Comparison of ENCODE assay signal across 8 cellular contexts in genomic region chr2:47402555-47402804, GRCh38. TPM values are rescaled to one million over a fixed set of nuclear protein-coding genes. Genes with fewer than 3 reads are reported as not detected.
DNase-seq lines count a peak whose midpoint lies in the region; ATAC-seq, FAIRE-seq and TF ChIP-seq lines count a peak whose summit lies in the region.

No MANE protein-coding gene starts in this region.

- no peak for DNase-seq in activated CD4-positive, alpha-beta T cell treated with anti-CD3 and anti-CD28 coated beads, Interleukin-2, amount 10 ng/mL, durations not matched to agents 7 days and 5 days
- no peak for DNase-seq in activated CD4-positive, alpha-beta T cell treated with anti-CD3 and anti-CD28 coated beads, Interleukin-2, amount 50 U/mL, for 48 hours
- no peak for DNase-seq in activated naive CD8-positive, alpha-beta T cell treated with anti-CD3 and anti-CD28 coated beads, Interleukin-2, amount 10 ng/mL, durations not matched to agents 7 days and 5 days
- no peak for DNase-seq in kidney
- no peak for DNase-seq in NCI-H524 treated with DMSO at 0.1 percent for 48 hours (lab: John Stamatoyannopoulos, UW)
- DNase-seq in central memory CD4-positive, alpha-beta T cell, result no peak

- H3K27ac ChIP-seq in kidney (ENCODE audit: low read depth in 2 of 2, low read length in 2 of 2), result no peak overlapping the region
- peak overlapping the region; percentile 86 for H3K27ac ChIP-seq in thymus (ENCODE audit: low read depth)

- no peaks in the 10 kb centered on the region for H3K9me3 ChIP-seq in kidney (ENCODE audit: control insufficient read depth in 1 of 2, low read length in 2 of 2)
- H3K9me3 ChIP-seq in thymus (ENCODE audit: control insufficient read depth), result no peaks in the 10 kb centered on the region

- H3K36me3 Mint-ChIP-seq in activated CD4-positive, alpha-beta T cell treated with anti-CD3 and anti-CD28 coated beads, Interleukin-2, amount 10 ng/mL, durations not matched to agents 7 days and 5 days (ENCODE audit: low read depth), result peaks cover 26% of the 10 kb centered on the region
- peaks cover 22% of the 10 kb centered on the region for H3K36me3 Mint-ChIP-seq in activated naive CD8-positive, alpha-beta T cell treated with anti-CD3 and anti-CD28 coated beads, Interleukin-2, amount 10 ng/mL, durations not matched to agents 7 days and 5 days

- peaks cover 35% of the 10 kb centered on the region for H3K4me1 Mint-ChIP-seq in activated CD4-positive, alpha-beta T cell treated with anti-CD3 and anti-CD28 coated beads, Interleukin-2, amount 10 ng/mL, durations not matched to agents 7 days and 5 days
- peaks cover 22% of the 10 kb centered on the region for H3K4me1 Mint-ChIP-seq in activated naive CD8-positive, alpha-beta T cell treated with anti-CD3 and anti-CD28 coated beads, Interleukin-2, amount 10 ng/mL, durations not matched to agents 7 days and 5 days

- FAIRE-seq in kidney (lab: Jason Lieb, UNC), result no peak

- no peak for TF ChIP-seq CTCF in kidney (IDR thresholded peaks at IDR 0.05; ENCODE audit: borderline replicate concordance, extremely low read depth, insufficient read depth)

- H3K27me3 Mint-ChIP-seq in activated CD4-positive, alpha-beta T cell treated with anti-CD3 and anti-CD28 coated beads, Interleukin-2, amount 10 ng/mL, durations not matched to agents 7 days and 5 days, result no peaks in the 10 kb centered on the region
- no peaks in the 10 kb centered on the region for H3K27me3 Mint-ChIP-seq in activated naive CD8-positive, alpha-beta T cell treated with anti-CD3 and anti-CD28 coated beads, Interleukin-2, amount 10 ng/mL, durations not matched to agents 7 days and 5 days

- 5% methylated on average over 8 of the region's 8 CpGs for WGBS in thymus

- CTCF ChIA-PET in activated CD4-positive, alpha-beta T cell treated with anti-CD3 and anti-CD28 coated beads, Interleukin-2, amount 10 ng/mL, durations not matched to agents 7 days and 5 days (lab: Charles Lee), result interaction anchor here (0.5 to 1.9 kb wide), 5 partner anchors 10 to 1729 kb away, joined by 3 to 5 read pairs (median 5); no protein-coding TSS in a partner anchor

- peak overlapping the region; percentile 15 to 62 for H3K9ac ChIP-seq in kidney (ENCODE audit: low read length in 2 of 2)

- H3K4me1 ChIP-seq in kidney (ENCODE audit: control insufficient read depth in 1 of 2, insufficient read depth in 1 of 2, low read depth in 1 of 2, low read length in 2 of 2) (peaks cover 0 to 11% of the 10 kb centered on the region in 2 donors), thymus (ENCODE audit: control insufficient read depth, insufficient read depth, low read length) (peaks cover 9% of the 10 kb centered on the region)

- H3K9me3 Mint-ChIP-seq in activated CD4-positive, alpha-beta T cell treated with anti-CD3 and anti-CD28 coated beads, Interleukin-2, amount 10 ng/mL, durations not matched to agents 7 days and 5 days, result peaks cover 3% of the 10 kb centered on the region
- H3K9me3 Mint-ChIP-seq in activated naive CD8-positive, alpha-beta T cell treated with anti-CD3 and anti-CD28 coated beads, Interleukin-2, amount 10 ng/mL, durations not matched to agents 7 days and 5 days, result peaks cover 2% of the 10 kb centered on the region

- H3K4me3 ChIP-seq in kidney (ENCODE audit: low read length in 2 of 2) (peak overlapping the region; percentile 79 to 93), thymus (ENCODE audit: low read length) (peak overlapping the region; percentile 86)

- POLR2A ChIA-PET in activated CD4-positive, alpha-beta T cell treated with anti-CD3 and anti-CD28 coated beads, Interleukin-2, amount 10 ng/mL, durations not matched to agents 7 days and 5 days (lab: Charles Lee), result interaction anchor here (0.8 kb wide), 1 partner anchor 79 kb away, joined by 3 read pairs; no protein-coding TSS in a partner anchor
- POLR2A ChIA-PET in activated naive CD8-positive, alpha-beta T cell treated with anti-CD3 and anti-CD28 coated beads, Interleukin-2, amount 10 ng/mL, durations not matched to agents 7 days and 5 days (lab: Charles Lee), result interaction anchor here (0.7 to 2.6 kb wide), 9 partner anchors 16 to 1792 kb away, joined by 3 to 15 read pairs (median 3); partner anchors contain the start of genes MSH6 and SRBD1

- H3K36me3 ChIP-seq in kidney (ENCODE audit: control insufficient read depth in 1 of 2, insufficient read depth in 2 of 2, low read length in 2 of 2) (no peaks in the 10 kb centered on the region), thymus (ENCODE audit: control insufficient read depth, insufficient read depth) (peaks cover 5% of the 10 kb centered on the region)

- H3K27ac Mint-ChIP-seq in activated CD4-positive, alpha-beta T cell treated with anti-CD3 and anti-CD28 coated beads, Interleukin-2, amount 10 ng/mL, durations not matched to agents 7 days and 5 days, result peak overlapping the region; percentile 95
- peak overlapping the region; percentile 96 for H3K27ac Mint-ChIP-seq in activated naive CD8-positive, alpha-beta T cell treated with anti-CD3 and anti-CD28 coated beads, Interleukin-2, amount 10 ng/mL, durations not matched to agents 7 days and 5 days

- intact Hi-C loops in kidney (cut with DNase I), result no loop called here

- H3K4me3 Mint-ChIP-seq in activated CD4-positive, alpha-beta T cell treated with anti-CD3 and anti-CD28 coated beads, Interleukin-2, amount 10 ng/mL, durations not matched to agents 7 days and 5 days, result peak overlapping the region; percentile 91
- H3K4me3 Mint-ChIP-seq in activated naive CD8-positive, alpha-beta T cell treated with anti-CD3 and anti-CD28 coated beads, Interleukin-2, amount 10 ng/mL, durations not matched to agents 7 days and 5 days, result peak overlapping the region; percentile 99

- no peaks in the 10 kb centered on the region for H3K27me3 ChIP-seq in thymus (ENCODE audit: control insufficient read depth, insufficient read depth)

- no peak for ATAC-seq in activated naive CD8-positive, alpha-beta T cell treated with anti-CD3 and anti-CD28 coated beads, Interleukin-2, amount 10 ng/mL, durations not matched to agents 7 days and 5 days (ENCODE audit: low read depth)
- no peak for ATAC-seq in HG03039 (IDR thresholded peaks at IDR 0.05; ENCODE audit: unreplicated experiment)

RNA-seq across cellular contexts. Expression of gene MSH2, which starts 0.5 kb away (rescaled TPM):
- total RNA-seq in activated CD4-positive, alpha-beta T cell treated with anti-CD3 and anti-CD28 coated beads, Interleukin-2, amount 10 ng/mL, durations not matched to agents 7 days and 5 days, result 10 to 100 TPM; 48.0 to 51.8 TPM
- total RNA-seq in activated naive CD8-positive, alpha-beta T cell treated with anti-CD3 and anti-CD28 coated beads, Interleukin-2, amount 10 ng/mL, durations not matched to agents 7 days and 5 days, result 10 to 100 TPM; 43.9 to 46.8 TPM
- 17.0 TPM for total RNA-seq in kidney
- polyA plus RNA-seq in kidney (ENCODE audit: insufficient read depth, low read depth, low replicate concordance), result 7.2 TPM
- 24.2 TPM for polyA plus RNA-seq in thymus

RNA-seq across cellular contexts. Expression of gene EPCAM, which starts 33.4 kb away (rescaled TPM):
- not detected for total RNA-seq in activated CD4-positive, alpha-beta T cell treated with anti-CD3 and anti-CD28 coated beads, Interleukin-2, amount 10 ng/mL, durations not matched to agents 7 days and 5 days
- total RNA-seq in activated naive CD8-positive, alpha-beta T cell treated with anti-CD3 and anti-CD28 coated beads, Interleukin-2, amount 10 ng/mL, durations not matched to agents 7 days and 5 days, result not detected
- total RNA-seq in kidney, result 229 TPM
- 298 TPM for polyA plus RNA-seq in kidney (ENCODE audit: insufficient read depth, low read depth, low replicate concordance)
- polyA plus RNA-seq in thymus, result 34.1 TPM

Comparison
In these comparisons a context has a peak if more than half of its experiments do, and no peak if none do; other contexts are left out.
1. RNA of gene EPCAM, which starts 33.4 kb away (total RNA-seq): 229 TPM in kidney (single experiment); not detected in activated naive CD8-positive, alpha-beta T cell treated with anti-CD3 and anti-CD28 coated beads, Interleukin-2, amount 10 ng/mL, durations not matched to agents 7 days and 5 days and not detected in activated CD4-positive, alpha-beta T cell treated with anti-CD3 and anti-CD28 coated beads, Interleukin-2, amount 10 ng/mL, durations not matched to agents 7 days and 5 days; every median in the first group is over 100 times any median in the second.